Comparison of ENCODE assay signal across 1 cellular context in genomic region chr11:111823629-111824028, GRCh38.
TF ChIP-seq lines count a peak whose summit lies in the region.

No MANE protein-coding gene starts in this region.

TF ChIP-seq in HepG2, 621 proteins besides CTCF, POLR2A, EP300 and RAD21:
- TF ChIP-seq SATB2 (CRISPR knock-in tag; IDR thresholded peaks at IDR 0.05) = no peak
- TF ChIP-seq CREB1 (IDR thresholded peaks at IDR 0.05) = no peak
- peak; percentile 16; the same call in 1 of the 2 replicates for TF ChIP-seq CREB1 (CRISPR knock-in tag; IDR thresholded peaks at IDR 0.05)
- TF ChIP-seq TEAD3 (CRISPR knock-in tag; optimal IDR thresholded peaks at IDR 0.05; ENCODE audit: borderline replicate concordance) = no peak
- peak; percentile 36; the same call in 1 of the 2 replicates for TF ChIP-seq ZMYM4 (CRISPR knock-in tag; IDR thresholded peaks at IDR 0.05)
- TF ChIP-seq CEBPB (IDR thresholded peaks at IDR 0.05; ENCODE audit: borderline replicate concordance, low read depth, low read length) = peak; percentile 30; the same call in 1 of the 2 replicates
- TF ChIP-seq GATAD2A (CRISPR knock-in tag; IDR thresholded peaks at IDR 0.05) = 0 out of 2 replicates have a peak, but pooled peaks have one; percentile 14
- TF ChIP-seq CREM (IDR thresholded peaks at IDR 0.05) = no peak
- no peak for TF ChIP-seq CREM (CRISPR knock-in tag; IDR thresholded peaks at IDR 0.05)
- TF ChIP-seq, protein P1, sequence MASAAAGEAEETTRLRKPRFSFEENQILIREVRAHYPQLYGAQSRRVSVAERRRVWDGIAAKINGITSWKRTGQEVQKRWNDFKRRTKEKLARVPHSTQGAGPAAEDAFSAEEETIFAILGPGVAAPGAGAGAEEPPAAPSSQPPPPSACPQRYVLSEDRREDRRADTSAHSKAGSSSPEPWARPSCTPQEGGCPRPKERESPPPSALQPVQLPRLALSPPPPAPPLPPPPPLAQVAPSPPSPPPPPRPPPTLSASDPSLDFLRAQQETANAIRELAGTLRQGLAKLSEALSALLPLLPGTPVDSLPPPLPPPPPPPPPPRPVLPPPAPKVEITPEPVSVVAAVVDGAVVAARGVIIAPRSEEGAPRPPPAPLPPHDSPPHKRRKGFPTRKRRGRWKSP (CRISPR knock-in tag; IDR thresholded peaks at IDR 0.05) = no peak
- 0 out of 2 replicates have a peak, but pooled peaks have one; percentile 20 for TF ChIP-seq ZNF644 (CRISPR knock-in tag; IDR thresholded peaks at IDR 0.05; ENCODE audit: low read depth)
- no peak for TF ChIP-seq RELA (CRISPR knock-in tag; IDR thresholded peaks at IDR 0.05)
- no peak for TF ChIP-seq SOX6 (IDR thresholded peaks at IDR 0.05)
- TF ChIP-seq SOX6 (CRISPR knock-in tag; IDR thresholded peaks at IDR 0.05) = peak; percentile 19; the same call in 1 of the 2 replicates
- TF ChIP-seq ZNF605 (CRISPR knock-in tag; IDR thresholded peaks at IDR 0.05) = no peak
- TF ChIP-seq ZGPAT (CRISPR knock-in tag; IDR thresholded peaks at IDR 0.05) = no peak
- TF ChIP-seq ZFX (CRISPR knock-in tag; IDR thresholded peaks at IDR 0.05; ENCODE audit: low read depth) = no peak
